ENCODE assay signal across 9 cellular contexts in the genomic region with DNA sequence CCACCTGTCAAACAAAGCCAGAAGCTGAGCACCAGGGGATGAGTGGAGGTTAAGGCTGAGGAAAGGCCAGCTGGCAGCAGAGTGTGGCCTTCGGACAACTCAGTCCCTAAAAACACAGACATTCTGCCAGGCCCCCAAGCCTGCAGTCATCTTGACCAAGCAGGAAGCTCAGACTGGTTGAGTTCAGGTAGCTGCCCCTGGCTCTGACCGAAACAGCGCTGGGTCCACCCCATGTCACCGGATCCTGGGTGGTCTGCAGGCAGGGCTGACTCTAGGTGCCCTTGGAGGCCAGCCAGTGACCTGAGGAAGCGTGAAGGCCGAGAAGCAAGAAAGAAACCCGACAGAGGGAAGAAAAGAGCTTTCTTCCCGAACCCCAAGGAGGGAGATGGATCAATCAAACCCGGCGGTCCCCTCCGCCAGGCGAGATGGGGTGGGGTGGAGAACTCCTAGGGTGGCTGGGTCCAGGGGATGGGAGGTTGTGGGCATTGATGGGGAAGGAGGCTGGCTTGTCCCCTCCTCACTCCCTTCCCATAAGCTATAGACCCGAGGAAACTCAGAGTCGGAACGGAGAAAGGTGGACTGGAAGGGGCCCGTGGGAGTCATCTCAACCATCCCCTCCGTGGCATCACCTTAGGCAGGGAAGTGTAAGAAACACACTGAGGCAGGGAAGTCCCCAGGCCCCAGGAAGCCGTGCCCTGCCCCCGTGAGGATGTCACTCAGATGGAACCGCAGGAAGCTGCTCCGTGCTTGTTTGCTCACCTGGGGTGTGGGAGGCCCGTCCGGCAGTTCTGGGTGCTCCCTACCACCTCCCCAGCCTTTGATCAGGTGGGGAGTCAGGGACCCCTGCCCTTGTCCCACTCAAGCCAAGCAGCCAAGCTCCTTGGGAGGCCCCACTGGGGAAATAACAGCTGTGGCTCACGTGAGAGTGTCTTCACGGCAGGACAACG. TPM values are rescaled to one million over a fixed set of nuclear protein-coding genes. Genes with fewer than 3 reads are reported as not detected.
A peak's percentile ranks its signal among the peaks of the same experiment; 100 is the strongest.
DNase-seq lines count a peak whose midpoint lies in the region; ATAC-seq and TF ChIP-seq lines count a peak whose summit lies in the region.
"Had no signal": no experiment of that assay in that cellular context is flagged by ENCODE, and none has a peak within 500 bp of the region (broad histone marks: within the 10 kb centered on the region; RNA-seq: fewer than 3 reads in every experiment).

No MANE protein-coding gene starts in this region.

- peak overlapping the region; percentile 79 for H3K4me3 ChIP-seq in DOHH2 (ENCODE audit: low read length)

- no peaks in the 10 kb centered on the region for H3K27me3 Mint-ChIP-seq in activated CD4-positive, alpha-beta memory T cell treated with anti-CD3 and anti-CD28 coated beads, Interleukin-2, amount 10 ng/mL, durations not matched to agents 7 days and 5 days
- H3K27me3 Mint-ChIP-seq in memory B cell: no peaks in the 10 kb centered on the region
- no peaks in the 10 kb centered on the region for H3K27me3 Mint-ChIP-seq in glutamatergic neuron (ENCODE audit: unreplicated experiment)

- H3K9me3 Mint-ChIP-seq in activated CD4-positive, alpha-beta memory T cell treated with anti-CD3 and anti-CD28 coated beads, Interleukin-2, amount 10 ng/mL, durations not matched to agents 7 days and 5 days: no peaks in the 10 kb centered on the region
- H3K9me3 Mint-ChIP-seq in memory B cell (no peaks in the 10 kb centered on the region), glutamatergic neuron (ENCODE audit: unreplicated experiment) (no peaks in the 10 kb centered on the region)

- CTCF ChIA-PET in activated CD4-positive, alpha-beta memory T cell treated with anti-CD3 and anti-CD28 coated beads, Interleukin-2, amount 10 ng/mL, durations not matched to agents 7 days and 5 days (lab: Charles Lee): interaction anchor here (0.8 to 2.5 kb wide), 8 partner anchors 18 to 205 kb away, joined by 3 to 16 read pairs (median 8); a partner anchor contains a TSS

- peaks cover 65% of the 10 kb centered on the region for H3K79me2 ChIP-seq in DOHH2 (ENCODE audit: control insufficient read depth, low read length)

- H3K4me3 Mint-ChIP-seq in activated CD4-positive, alpha-beta memory T cell treated with anti-CD3 and anti-CD28 coated beads, Interleukin-2, amount 10 ng/mL, durations not matched to agents 7 days and 5 days: peak overlapping the region; percentile 3
- H3K4me3 Mint-ChIP-seq in memory B cell: peak overlapping the region; percentile 86
- no peak overlapping the region for H3K4me3 Mint-ChIP-seq in glutamatergic neuron (ENCODE audit: unreplicated experiment)

- H3K36me3 Mint-ChIP-seq in activated CD4-positive, alpha-beta memory T cell treated with anti-CD3 and anti-CD28 coated beads, Interleukin-2, amount 10 ng/mL, durations not matched to agents 7 days and 5 days (ENCODE audit: low read depth): peaks cover 21% of the 10 kb centered on the region
- H3K36me3 Mint-ChIP-seq in memory B cell (peaks cover 34% of the 10 kb centered on the region), glutamatergic neuron (ENCODE audit: unreplicated experiment) (no peaks in the 10 kb centered on the region)

- H3K4me1 ChIP-seq in DOHH2 (ENCODE audit: control insufficient read depth, low read length): peaks cover 75% of the 10 kb centered on the region

- H3K27me3 ChIP-seq in DOHH2 (ENCODE audit: control insufficient read depth, low read length): no peaks in the 10 kb centered on the region

- peak; percentile 70 for DNase-seq in activated CD4-positive, alpha-beta memory T cell treated with anti-CD3 and anti-CD28 coated beads, Interleukin-2, amount 10 ng/mL, durations not matched to agents 7 days and 5 days
- DNase-seq in memory B cell (ENCODE audit: low spot score in 2 of 2): peak; percentile 74 to 76
- DNase-seq in glutamatergic neuron: no peak
- no peak for DNase-seq in NCI-H2227 treated with DMSO at 0.1 percent for 48 hours (lab: John Stamatoyannopoulos, UW)

- H3K4me1 Mint-ChIP-seq in activated CD4-positive, alpha-beta memory T cell treated with anti-CD3 and anti-CD28 coated beads, Interleukin-2, amount 10 ng/mL, durations not matched to agents 7 days and 5 days: peaks cover 55% of the 10 kb centered on the region
- H3K4me1 Mint-ChIP-seq in memory B cell: peaks cover 67% of the 10 kb centered on the region
- H3K4me1 Mint-ChIP-seq in glutamatergic neuron (ENCODE audit: low read depth, unreplicated experiment): peaks cover 3% of the 10 kb centered on the region

- H3K36me3 ChIP-seq in DOHH2 (ENCODE audit: control insufficient read depth, low read length): peaks cover 70% of the 10 kb centered on the region

- no peaks in the 10 kb centered on the region for H4K20me1 ChIP-seq in DOHH2 (ENCODE audit: control insufficient read depth, insufficient read depth, low read depth, low read length)

- peak; percentile 52 for ATAC-seq in HG02870 (IDR thresholded peaks at IDR 0.05; ENCODE audit: unreplicated experiment)
- peak; percentile 77 for ATAC-seq in memory B cell (ENCODE audit: low read depth)
- no peak for ATAC-seq in GM18858 (IDR thresholded peaks at IDR 0.05; ENCODE audit: unreplicated experiment)
- ATAC-seq in HG03469 (IDR thresholded peaks at IDR 0.05; ENCODE audit: unreplicated experiment): no peak

- peak overlapping the region; percentile 40 for H3K27ac Mint-ChIP-seq in activated CD4-positive, alpha-beta memory T cell treated with anti-CD3 and anti-CD28 coated beads, Interleukin-2, amount 10 ng/mL, durations not matched to agents 7 days and 5 days
- H3K27ac Mint-ChIP-seq in memory B cell: peak overlapping the region; percentile 97
- H3K27ac Mint-ChIP-seq in glutamatergic neuron (ENCODE audit: unreplicated experiment): no peak overlapping the region

- H3K27ac ChIP-seq in DOHH2 (ENCODE audit: low read depth, low read length): peak overlapping the region; percentile 99

- peak overlapping the region; percentile 99 for H3K4me2 ChIP-seq in DOHH2 (ENCODE audit: low read length)

- no peaks in the 10 kb centered on the region for H3K9me2 ChIP-seq in DOHH2 (replicated peaks; ENCODE audit: control insufficient read depth, low read length)

- H3K9me3 ChIP-seq in DOHH2 (ENCODE audit: control insufficient read depth, insufficient read depth, low read length): no peaks in the 10 kb centered on the region

- TF ChIP-seq CTCF in DOHH2 (IDR thresholded peaks at IDR 0.05; ENCODE audit: low read depth, low read length, poor library complexity, severe bottlenecking) (peak; percentile 30), glutamatergic neuron (IDR thresholded peaks at IDR 0.05; ENCODE audit: partially characterized antibody, unreplicated experiment) (no peak)

- POLR2A ChIA-PET in activated CD4-positive, alpha-beta memory T cell treated with anti-CD3 and anti-CD28 coated beads, Interleukin-2, amount 10 ng/mL, durations not matched to agents 7 days and 5 days (lab: Charles Lee): interaction anchor here (1.0 to 6.7 kb wide), 12 partner anchors 9 to 199 kb away, joined by 3 to 99 read pairs (median 10); a partner anchor contains a TSS

- H3F3A ChIP-seq in DOHH2 (ENCODE audit: control insufficient read depth, insufficient read depth): peaks cover 48% of the 10 kb centered on the region

RNA-seq across cellular contexts. Expression of a gene that starts 11.7 kb away (rescaled TPM):
- total RNA-seq in activated CD4-positive, alpha-beta memory T cell treated with anti-CD3 and anti-CD28 coated beads, Interleukin-2, amount 10 ng/mL, durations not matched to agents 7 days and 5 days: under 1 TPM; 0.83 to 0.86 TPM
- total RNA-seq in glutamatergic neuron (ENCODE audit: unreplicated experiment): not detected
- total RNA-seq: temporal lobe had no signal

RNA-seq across cellular contexts. Expression of a gene that starts 30.4 kb away (rescaled TPM):
- 10 to 100 TPM; 56.8 to 62.5 TPM for total RNA-seq in activated CD4-positive, alpha-beta memory T cell treated with anti-CD3 and anti-CD28 coated beads, Interleukin-2, amount 10 ng/mL, durations not matched to agents 7 days and 5 days
- total RNA-seq in glutamatergic neuron (ENCODE audit: unreplicated experiment): 13.0 TPM

Comparison
In these comparisons a context has a peak if more than half of its experiments do, and no peak if none do; other contexts are left out.
1. ATAC-seq: peak in HG02870 (single experiment) and memory B cell (single experiment); none in GM18858 (single experiment) and HG03469 (single experiment).
2. DNase-seq: peak in activated CD4-positive, alpha-beta memory T cell treated with anti-CD3 and anti-CD28 coated beads, Interleukin-2, amount 10 ng/mL, durations not matched to agents 7 days and 5 days (single experiment) and memory B cell (2 of 2); none in glutamatergic neuron (single experiment) and NCI-H2227 treated with DMSO at 0.1 percent for 48 hours (single experiment).